In genomic region chr11:126432525-126432924, GRCh38 we compare ENCODE assay signal across 22 cellular contexts.
A peak's percentile ranks its signal among the peaks of the same experiment; 100 is the strongest.
DNase-seq lines count a peak whose midpoint lies in the region; ATAC-seq and TF ChIP-seq lines count a peak whose summit lies in the region.
"Had no signal": no experiment of that assay in that cellular context is flagged by ENCODE, and none has a peak within 500 bp of the region (broad histone marks: within the 10 kb centered on the region; RNA-seq: fewer than 3 reads in every experiment).

No MANE protein-coding gene starts in this region.

- no peak overlapping the region for H3K4me3 Mint-ChIP-seq in neural crest cell
- H3K4me3 Mint-ChIP-seq: immature natural killer cell, nephron had no signal

- no peak for TF ChIP-seq POLR2A in transverse colon (IDR thresholded peaks at IDR 0.05)

- ATAC-seq in heart right ventricle: peak in 7 of 8 donors; percentile 1 to 22 (median 12)
- no peak for ATAC-seq in GM21619 (IDR thresholded peaks at IDR 0.05; ENCODE audit: unreplicated experiment)
- ATAC-seq: K562 had no signal

- H3K27ac ChIP-seq in heart right ventricle: peak overlapping the region in 8 of 10 donors; percentile 66 to 87 (median 74)
- H3K27ac ChIP-seq in transverse colon: peak overlapping the region; percentile 54 to 81 (median 76)

- H3K27ac Mint-ChIP-seq in neural crest cell (ENCODE audit: unreplicated experiment): peak overlapping the region; percentile 43
- H3K27ac Mint-ChIP-seq: nephron had no signal

- H3K27me3 ChIP-seq in adipocyte (replicated peaks; ENCODE audit: control insufficient read depth, insufficient read depth, low read length) (no peaks in the 10 kb centered on the region), heart right ventricle (no peaks in the 10 kb centered on the region), transverse colon (no peaks in the 10 kb centered on the region)

- intact Hi-C loops in heart right ventricle (cut with DNase I): loop anchor here in 3 of 10 donors (5.0 to 10.0 kb wide), 3 partner anchors 115 to 120 kb away; no protein-coding TSS in a partner anchor
- intact Hi-C loops in transverse colon (cut with DNase I; ENCODE audit: low total_unique reads): loop anchor here (10.0 kb wide), 1 partner anchor 118 kb away; no protein-coding TSS in a partner anchor

- DNase-seq in adipocyte (ENCODE audit: low read depth): no peak
- DNase-seq in heart right ventricle: peak in 1 of 2 donors; percentile 45
- DNase-seq in neural crest cell (ENCODE audit: low read depth, low spot score): no peak
- DNase-seq in transverse colon: no peak
- DNase-seq in NCI-H1930 (lab: John Stamatoyannopoulos, UW): no peak
- no peak for DNase-seq in NCI-H69 (lab: John Stamatoyannopoulos, UW)
- DNase-seq in A172 (ENCODE audit: low spot score): no peak
- DNase-seq: activated CD4-positive, alpha-beta T cell treated with anti-CD3 and anti-CD28 coated beads for 1 hour; activated gamma-delta T cell treated with Interleukin-2 at 50 U/mL for 16 hours; AML-193; amygdala; cerebellar nuclear complex; COR-L47; effector CD8-positive, alpha-beta T cell; immature natural killer cell; mammary epithelial cell; NCI-H187 treated with DMSO at 0.1 percent for 48 hours; NCI-H446 had no signal

- in situ Hi-C loops in transverse colon (cut with MboI; ENCODE audit: low pct_ligation_motif_present in 1 of 4, low pct_unique_long_range_greater_than_20kb in 1 of 4, low sequenced_read_pairs in 3 of 4): loop anchor here in 2 of 4 donors (25.0 kb wide), 1 partner anchor 555 kb away; no protein-coding TSS in a partner anchor

- no peaks in the 10 kb centered on the region for H3K9me3 Mint-ChIP-seq in neural crest cell
- H3K9me3 Mint-ChIP-seq: immature natural killer cell, nephron had no signal

- TF ChIP-seq CTCF in heart right ventricle (IDR thresholded peaks at IDR 0.05) (no peak), neural crest cell (conservative IDR thresholded peaks at IDR 0.05) (no peak), transverse colon (IDR thresholded peaks at IDR 0.05) (no peak)

- 57 to 67% methylated on average over 6 of the region's 6 CpGs for WGBS in heart right ventricle, 2 donors
- WGBS in transverse colon (ENCODE audit: low coverage in 1 of 2), 2 donors: 40 to 79% methylated on average over 1 to 5 of the region's 6 CpGs

- H3K36me3 ChIP-seq in adipocyte (ENCODE audit: control insufficient read depth, insufficient read depth, low read length, severe bottlenecking): peaks cover 6% of the 10 kb centered on the region
- H3K36me3 ChIP-seq in heart right ventricle: no peaks in the 10 kb centered on the region
- H3K36me3 ChIP-seq in transverse colon: no peaks in the 10 kb centered on the region
- H3K36me3 ChIP-seq: thoracic aorta had no signal

- H3K36me3 Mint-ChIP-seq in neural crest cell (ENCODE audit: low read depth): no peaks in the 10 kb centered on the region
- H3K36me3 Mint-ChIP-seq: immature natural killer cell had no signal

- peak overlapping the region; percentile 59 for H3K9ac ChIP-seq in adipocyte (ENCODE audit: low read length)

- peaks cover 27% of the 10 kb centered on the region for H3K4me1 Mint-ChIP-seq in neural crest cell

- H3K9me3 ChIP-seq in adipocyte (ENCODE audit: control insufficient read depth, low read length) (no peaks in the 10 kb centered on the region), heart right ventricle (no peaks in the 10 kb centered on the region), transverse colon (no peaks in the 10 kb centered on the region)
- H3K9me3 ChIP-seq: thoracic aorta had no signal

- H3K4me3 ChIP-seq in adipocyte (ENCODE audit: low read length) (no peak overlapping the region), heart right ventricle (no peak overlapping the region), transverse colon (no peak overlapping the region)
- H3K4me3 ChIP-seq: K562, thoracic aorta had no signal

- no peaks in the 10 kb centered on the region for H3K27me3 Mint-ChIP-seq in neural crest cell (ENCODE audit: low read depth)

- TF ChIP-seq EP300 in transverse colon (IDR thresholded peaks at IDR 0.05; ENCODE audit: low read depth): no peak

- peaks cover 22% of the 10 kb centered on the region for H3K4me1 ChIP-seq in adipocyte (ENCODE audit: control insufficient read depth, insufficient read depth, low read length)
- H3K4me1 ChIP-seq in heart right ventricle: peaks cover 6 to 67% (median 30%) of the 10 kb centered on the region in 9 donors
- peaks cover 13 to 31% (median 15%) of the 10 kb centered on the region in 4 donors for H3K4me1 ChIP-seq in transverse colon
